In the genomic region with DNA sequence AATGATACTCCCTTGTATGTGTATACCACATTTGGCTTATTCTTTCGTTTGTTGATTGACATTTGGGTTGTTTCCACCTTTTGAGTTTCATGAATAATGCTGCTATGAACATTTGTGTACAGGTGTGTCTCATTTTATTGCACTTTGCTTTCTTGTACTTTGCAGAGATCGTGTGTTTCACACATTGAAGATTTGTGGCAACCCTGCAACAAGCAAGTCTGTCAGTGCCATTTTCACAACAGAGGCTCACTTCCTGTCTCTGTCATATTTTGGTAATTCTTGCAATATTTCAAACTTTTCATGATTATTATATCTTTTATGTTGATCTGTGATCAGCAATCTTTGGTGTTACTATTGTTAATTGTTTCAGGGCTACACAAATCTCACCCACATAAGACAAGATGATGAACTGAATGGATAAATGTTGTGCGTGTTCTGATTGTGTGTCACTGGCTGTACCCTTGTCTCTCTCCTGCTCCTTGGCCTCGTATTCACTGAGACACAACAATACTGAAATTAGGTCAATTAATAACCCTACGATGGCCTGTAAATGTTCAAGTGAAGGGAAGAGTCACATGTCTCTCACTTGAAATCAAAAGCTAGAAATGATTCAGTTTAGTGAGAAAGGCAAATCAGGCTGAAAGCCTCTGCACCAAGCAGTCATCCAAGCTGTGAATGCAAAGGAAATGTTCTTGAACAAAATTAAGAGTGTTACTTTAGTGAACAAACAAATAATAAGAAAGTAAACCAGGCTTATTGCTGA, we compare ENCODE assay signal across 27 cellular contexts.
DNase-seq lines count a peak whose midpoint lies in the region; ATAC-seq, FAIRE-seq and TF ChIP-seq lines count a peak whose summit lies in the region.
"Had no signal": no experiment of that assay in that cellular context is flagged by ENCODE, and none has a peak within 500 bp of the region (broad histone marks: within the 10 kb centered on the region; RNA-seq: fewer than 3 reads in every experiment).

No MANE protein-coding gene starts in this region.

- H3K27me3 ChIP-seq in hepatocyte = no peaks in the 10 kb centered on the region
- H3K27me3 ChIP-seq: ascending aorta, right lobe of liver, upper lobe of left lung had no signal

- H3K79me2 ChIP-seq in hepatocyte = no peaks in the 10 kb centered on the region

- FAIRE-seq in GM19239 (lab: Jason Lieb, UNC) = peak; percentile 67
- FAIRE-seq: A204.1, islet of Langerhans had no signal

- peak; percentile 44 for ATAC-seq in HG02852 (IDR thresholded peaks at IDR 0.05; ENCODE audit: unreplicated experiment)
- ATAC-seq in HG03457 (IDR thresholded peaks at IDR 0.05; ENCODE audit: unreplicated experiment) = peak; percentile 75
- ATAC-seq: foreskin keratinocyte, right lobe of liver had no signal

- no peaks in the 10 kb centered on the region for H3K36me3 ChIP-seq in hepatocyte (replicated peaks; ENCODE audit: insufficient read depth, low read depth)
- H3K36me3 ChIP-seq: ascending aorta, BE2C, right lobe of liver, upper lobe of left lung had no signal

- H3K4me1 ChIP-seq in hepatocyte (ENCODE audit: insufficient read depth) = peaks cover 20% of the 10 kb centered on the region
- H3K4me1 ChIP-seq: BE2C, foreskin keratinocyte had no signal

- no peaks in the 10 kb centered on the region for H4K20me1 ChIP-seq in hepatocyte (ENCODE audit: insufficient read depth, poor library complexity, severe bottlenecking)

- no peak overlapping the region for H3K27ac ChIP-seq in hepatocyte
- H3K27ac ChIP-seq: ascending aorta, foreskin keratinocyte, right lobe of liver, RWPE1, SK-N-MC, upper lobe of left lung had no signal

- no peak overlapping the region for H3K4me3 ChIP-seq in GM12865 (ENCODE audit: low read depth, low read length)
- no peak overlapping the region for H3K4me3 ChIP-seq in hepatocyte
- H3K4me3 ChIP-seq: ascending aorta, right lobe of liver, SK-N-MC, upper lobe of left lung had no signal

- DNase-seq in GM12865 (ENCODE audit: low read depth) (peak; percentile 35), GM19239 (ENCODE audit: insufficient read length, low spot score) (no peak), DMS 273 (lab: John Stamatoyannopoulos, UW; ENCODE audit: unreplicated experiment) (no peak), mesenteric fat pad (ENCODE audit: low spot score) (no peak), hepatocyte (ENCODE audit: low spot score) (no peak)
- DNase-seq in effector CD4-positive, alpha-beta T cell = no peak
- DNase-seq: activated CD4-positive, alpha-beta T cell treated with anti-CD3 and anti-CD28 coated beads, Interleukin-2, amount 10 ng/mL, durations not matched to agents 24 days and 14 days; BE2C; central memory CD4-positive, alpha-beta T cell; COR-L47; DND-41; foreskin keratinocyte; H7; hippocampal formation; KG1; NCI-H526 treated with DMSO at 0.1 percent for 48 hours; right lobe of liver; stimulated activated CD4-positive, alpha-beta T cell treated with anti-CD3 and anti-CD28 coated beads, Interleukin-15, amount 100 ng/mL, for 24 hours; stimulated activated CD8-positive, alpha-beta memory T cell treated with anti-CD3 and anti-CD28 coated beads, Interleukin-4, amount 100 ng/mL, for 48 hours; upper lobe of left lung had no signal

- H3K9me3 ChIP-seq in hepatocyte (ENCODE audit: low read depth) = no peaks in the 10 kb centered on the region
- H3K9me3 ChIP-seq: BE2C, right lobe of liver, upper lobe of left lung had no signal

- no peak overlapping the region for H3K4me2 ChIP-seq in hepatocyte

- TF ChIP-seq CTCF in GM12865 (IDR thresholded peaks at IDR 0.05; ENCODE audit: insufficient read depth, low read depth, low read length, missing control alignments) = no peak
- no peak for TF ChIP-seq CTCF in hepatocyte (IDR thresholded peaks at IDR 0.05; ENCODE audit: poor library complexity)

- H2AFZ ChIP-seq in hepatocyte = no peak overlapping the region

- H3K9me2 ChIP-seq in hepatocyte (replicated peaks; ENCODE audit: insufficient read depth) = no peaks in the 10 kb centered on the region

- WGBS in hepatocyte (ENCODE audit: low lambda C conversion rate, missing lambda C conversion rate) = 91% methylated on average over 5 of the region's 5 CpGs
